ENCODE assay signal across 24 cellular contexts in genomic region chr5:84259221-84260045, GRCh38.
DNase-seq lines count a peak whose midpoint lies in the region; ATAC-seq, FAIRE-seq and TF ChIP-seq lines count a peak whose summit lies in the region.
"Had no signal": no experiment of that assay in that cellular context is flagged by ENCODE, and none has a peak within 500 bp of the region (broad histone marks: within the 10 kb centered on the region; RNA-seq: fewer than 3 reads in every experiment).

No MANE protein-coding gene starts in this region.

- TF ChIP-seq POLR2A in erythroblast (IDR thresholded peaks at IDR 0.05; ENCODE audit: low read length) = no peak

- intact Hi-C loops in mucosa of descending colon (cut with DNase I, micrococcal nuclease) = no loop called here

- peaks cover 6% of the 10 kb centered on the region for H3K4me1 ChIP-seq in mucosa of descending colon (ENCODE audit: low read depth)
- H3K4me1 ChIP-seq: esophagus muscularis mucosa, vagina had no signal

- H3K9me3 ChIP-seq in mucosa of descending colon = no peaks in the 10 kb centered on the region
- H3K9me3 ChIP-seq: esophagus muscularis mucosa, vagina had no signal

- no peak for FAIRE-seq in GM19239 (lab: Jason Lieb, UNC)
- FAIRE-seq: keratinocyte had no signal

- no peak for DNase-seq in mucosa of descending colon
- no peak for DNase-seq in GM19239 (ENCODE audit: insufficient read length, low spot score)
- DNase-seq in erythroblast (lab: John Stamatoyannopoulos, UW) = no peak
- DNase-seq: activated naive CD8-positive, alpha-beta T cell treated with anti-CD3 and anti-CD28 coated beads, Interleukin-2, amount 10 ng/mL, durations not matched to agents 7 days and 5 days; CD4-positive, CD25-positive, alpha-beta regulatory T cell; DMS153; effector CD8-positive, alpha-beta T cell; GF-D8; GM23248; NCI-H1092 treated with DMSO at 0.1 percent for 48 hours; NCI-H2081 treated with DMSO at 0.1 percent for 48 hours; NCI-H510A treated with DMSO at 0.1 percent for 48 hours; stimulated activated CD4-positive, alpha-beta T cell treated with anti-CD3 and anti-CD28 coated beads, Interleukin-2, amount 100 ng/mL, for 48 hours; stimulated activated naive B cell treated with anti-CD40 and anti-IgM and Interleukin-4, amounts not matched to agents 10 μg/mL and 1 μg/mL and 100 μg/mL, for 72 hours; WERI-Rb-1 had no signal

- ATAC-seq in GM19324 (IDR thresholded peaks at IDR 0.05; ENCODE audit: low FRiP score, unreplicated experiment) (peak; percentile 1), HG03175 (IDR thresholded peaks at IDR 0.05; ENCODE audit: unreplicated experiment) (peak; percentile 2), SK-N-SH treated with all-trans-retinoic acid at 6 μM for 48 hours (peak; percentile 30; the same call in 2 of the 3 replicates), mucosa of descending colon (peak; percentile 61), HG02970 (IDR thresholded peaks at IDR 0.05; ENCODE audit: low FRiP score, unreplicated experiment) (no peak)
- ATAC-seq: stimulated activated naive B cell treated with anti-CD40 and anti-IgM and Interleukin-4, amounts not matched to agents 10 μg/mL and 1 μg/mL and 100 μg/mL, for 72 hours had no signal

- TF ChIP-seq CTCF in mucosa of descending colon (IDR thresholded peaks at IDR 0.05) = no peak

- no peak overlapping the region for H3K4me3 ChIP-seq in mucosa of descending colon
- H3K4me3 ChIP-seq: esophagus muscularis mucosa, GM23248, lung, SK-N-MC, vagina had no signal

- H3K36me3 ChIP-seq in mucosa of descending colon (ENCODE audit: low read depth) = no peaks in the 10 kb centered on the region
- H3K36me3 ChIP-seq: esophagus muscularis mucosa, vagina, WERI-Rb-1 had no signal

TF ChIP-seq in SK-N-SH treated with all-trans-retinoic acid at 6 μM for 48 hours, 23 proteins besides CTCF, POLR2A, EP300 and RAD21:
- no peak for TF ChIP-seq CSDC2 (CRISPR knock-in tag; IDR thresholded peaks at IDR 0.05)
- TF ChIP-seq BACH2 (CRISPR knock-in tag; IDR thresholded peaks at IDR 0.05; ENCODE audit: borderline replicate concordance) = no peak
- no peak for TF ChIP-seq TCF4 (CRISPR knock-in tag; IDR thresholded peaks at IDR 0.05; ENCODE audit: borderline replicate concordance)
